Comparison of ENCODE assay signal across 8 cellular contexts in genomic region chr12:118377891-118378470, GRCh38. TPM values are rescaled to one million over a fixed set of nuclear protein-coding genes. Genes with fewer than 3 reads are reported as not detected.
A peak's percentile ranks its signal among the peaks of the same experiment; 100 is the strongest.
DNase-seq lines count a peak whose midpoint lies in the region; ATAC-seq, FAIRE-seq and TF ChIP-seq lines count a peak whose summit lies in the region.

No MANE protein-coding gene starts in this region.

- H3K9me3 ChIP-seq in kidney (ENCODE audit: control insufficient read depth in 1 of 2, low read length in 2 of 2), result no peaks in the 10 kb centered on the region

- peak overlapping the region; percentile 63 for H3K4me3 ChIP-seq in WI38 (ENCODE audit: low read depth, low read length)
- peak overlapping the region; percentile 93 to 94 for H3K4me3 ChIP-seq in kidney (ENCODE audit: low read length in 2 of 2)

- H3K27ac ChIP-seq in kidney (ENCODE audit: low read depth in 2 of 2, low read length in 2 of 2), result no peak overlapping the region

- FAIRE-seq in kidney (lab: Jason Lieb, UNC), result no peak

- peak; percentile 60 for DNase-seq in NCI-H2196 (lab: John Stamatoyannopoulos, UW; ENCODE audit: unreplicated experiment)
- no peak for DNase-seq in NCI-H2196 treated with DMSO at 0.1 percent for 48 hours (lab: John Stamatoyannopoulos, UW; ENCODE audit: unreplicated experiment)
- DNase-seq in NCI-H2107 (lab: John Stamatoyannopoulos, UW), result peak; percentile 58
- DNase-seq in central memory CD4-positive, alpha-beta T cell, result peak; percentile 69
- no peak for DNase-seq in kidney
- peak; percentile 52 to 63 (median 61) for DNase-seq in stimulated activated CD4-positive, alpha-beta T cell treated with anti-CD3 and anti-CD28 coated beads, Interleukin-1b, Interleukin-23, amount 100 ng/mL, for 24 hours (ENCODE audit: low read depth in 4 of 4, low spot score in 1 of 4)

- TF ChIP-seq CTCF in WI38 (IDR thresholded peaks at IDR 0.05; ENCODE audit: low read depth, low read length), result peak; percentile 82
- peak; percentile 87 for TF ChIP-seq CTCF in kidney (IDR thresholded peaks at IDR 0.05; ENCODE audit: borderline replicate concordance, extremely low read depth, insufficient read depth)

- peak overlapping the region in 1 of 2 donors; percentile 93 for H3K9ac ChIP-seq in kidney (ENCODE audit: low read length in 2 of 2)

- H3K4me1 ChIP-seq in kidney (ENCODE audit: control insufficient read depth in 1 of 2, insufficient read depth in 1 of 2, low read depth in 1 of 2, low read length in 2 of 2), result peaks cover 8 to 13% of the 10 kb centered on the region in 2 donors

- intact Hi-C loops in kidney (cut with DNase I), result no loop called here

- ATAC-seq in HG03565 (IDR thresholded peaks at IDR 0.05; ENCODE audit: unreplicated experiment), result no peak

- H3K36me3 ChIP-seq in kidney (ENCODE audit: control insufficient read depth in 1 of 2, insufficient read depth in 2 of 2, low read length in 2 of 2), result peaks cover 6 to 15% of the 10 kb centered on the region in 2 donors

RNA-seq across cellular contexts. Expression of gene SUDS3, which starts 1.6 kb away (rescaled TPM):
- total RNA-seq in kidney, result 29.0 TPM
- 14.9 TPM for polyA plus RNA-seq in kidney (ENCODE audit: insufficient read depth, low read depth, low replicate concordance)

RNA-seq across cellular contexts. Expression of gene TAOK3, which starts 5.3 kb away (rescaled TPM):
- total RNA-seq in kidney, result 36.1 TPM
- polyA plus RNA-seq in kidney (ENCODE audit: insufficient read depth, low read depth, low replicate concordance), result 14.0 TPM

Comparison
In these comparisons a context has a peak if more than half of its experiments do, and no peak if none do; other contexts are left out.
1. DNase-seq: peak in NCI-H2196 (single experiment), NCI-H2107 (single experiment), central memory CD4-positive, alpha-beta T cell (single experiment) and stimulated activated CD4-positive, alpha-beta T cell treated with anti-CD3 and anti-CD28 coated beads, Interleukin-1b, Interleukin-23, amount 100 ng/mL, for 24 hours (4 of 4); none in NCI-H2196 treated with DMSO at 0.1 percent for 48 hours (single experiment) and kidney (single experiment).